Comparison of ENCODE assay signal across 27 cellular contexts in the genomic region with DNA sequence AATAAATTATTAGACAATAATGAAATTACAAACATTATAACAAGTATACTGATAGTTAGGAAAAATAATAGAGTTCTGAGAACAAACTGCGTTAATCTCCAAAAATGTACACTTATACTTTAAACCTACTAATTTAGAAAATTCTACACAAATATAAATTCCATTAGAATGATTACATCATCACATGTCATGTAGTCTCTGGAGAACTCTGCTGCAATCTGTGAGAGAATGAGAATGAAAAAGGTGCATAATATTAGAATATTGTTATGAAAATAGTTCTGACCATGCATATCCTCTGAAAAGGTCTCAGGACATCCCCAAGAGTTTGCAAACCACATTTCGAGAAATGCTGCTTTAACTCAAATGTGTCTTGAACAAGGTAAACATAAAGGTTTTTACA. TPM values are rescaled to one million over a fixed set of nuclear protein-coding genes. Genes with fewer than 3 reads are reported as not detected.
"Had no signal": no experiment of that assay in that cellular context is flagged by ENCODE, and none has a peak within 500 bp of the region (broad histone marks: within the 10 kb centered on the region; RNA-seq: fewer than 3 reads in every experiment).

No MANE protein-coding gene starts in this region.

- H3K4me3 ChIP-seq: ascending aorta, body of pancreas, SJSA1 had no signal

- H3K9me3 ChIP-seq: ascending aorta, body of pancreas, SJSA1 had no signal

- H3K27me3 ChIP-seq: ascending aorta, body of pancreas, SJSA1 had no signal

- DNase-seq: activated CD4-positive, alpha-beta memory T cell treated with anti-CD3 and anti-CD28 coated beads for 36 hours; activated CD4-positive, alpha-beta T cell treated with anti-CD3 and anti-CD28 coated beads for 48 hours; activated CD4-positive, CD25-positive, alpha-beta regulatory T cell treated with anti-CD3 and anti-CD28 coated beads, Interleukin-2, amount 50 U/mL, for 72 hours; activated CD8-positive, alpha-beta memory T cell treated with anti-CD3 and anti-CD28 coated beads for 24 hours; activated effector memory CD4-positive, alpha-beta T cell treated with anti-CD3 and anti-CD28 coated beads, Interleukin-2, amount 50 U/mL, for 16 hours; activated naive CD4-positive, alpha-beta T cell treated with Interleukin-2 at 50 U/mL for 16 hours; activated naive CD8-positive, alpha-beta T cell treated with anti-CD3 and anti-CD28 coated beads, Interleukin-2, amount 50 U/mL, for 24 hours; activated T-cell treated with anti-CD3 and anti-CD28 coated beads, Interleukin-2, amount 50 U/mL, for 4 hours; amniotic stem cell; body of pancreas; cerebellar nuclear complex; MM.1S; NCI-H1105; NCI-H1436; NCI-H1694 treated with DMSO at 0.1 percent for 48 hours; NCI-H2029 treated with DMSO at 0.1 percent for 48 hours; NCI-H345; NCI-H524; PC-3; SHP77 had no signal

- H3K36me3 ChIP-seq: ascending aorta, SJSA1 had no signal

- H3K36me3 Mint-ChIP-seq: activated CD4-positive, alpha-beta memory T cell treated with anti-CD3 and anti-CD28 coated beads for 36 hours; activated naive CD4-positive, alpha-beta T cell treated with anti-CD3 and anti-CD28 coated beads, Interleukin-2, amount 50 U/mL, for 72 hours; WTC11 had no signal

- H3K9me3 Mint-ChIP-seq: activated CD4-positive, alpha-beta memory T cell treated with anti-CD3 and anti-CD28 coated beads for 36 hours; activated naive CD8-positive, alpha-beta T cell treated with anti-CD3 and anti-CD28 coated beads, Interleukin-2, amount 50 U/mL, for 24 hours; activated T-cell treated with anti-CD3 and anti-CD28 coated beads, Interleukin-2, amount 50 U/mL, for 4 hours; T-helper 1 cell treated with Interleukin-12 subunit alpha and Interleukin-12 subunit beta and Interleukin-4 antibody, amounts not matched to agents 30 μg/mL and 1 μg/mL, for 36 hours; WTC11 had no signal

- H3K4me3 Mint-ChIP-seq: activated CD4-positive, alpha-beta memory T cell treated with anti-CD3 and anti-CD28 coated beads for 36 hours; activated naive CD8-positive, alpha-beta T cell treated with anti-CD3 and anti-CD28 coated beads, Interleukin-2, amount 50 U/mL, for 24 hours; activated T-cell treated with anti-CD3 and anti-CD28 coated beads, Interleukin-2, amount 50 U/mL, for 4 hours; T-helper 1 cell treated with Interleukin-12 subunit alpha and Interleukin-12 subunit beta and Interleukin-4 antibody, amounts not matched to agents 30 μg/mL and 1 μg/mL, for 36 hours; WTC11 had no signal

- H3K4me1 ChIP-seq: SJSA1 had no signal

- H3K27ac Mint-ChIP-seq: activated CD4-positive, alpha-beta memory T cell treated with anti-CD3 and anti-CD28 coated beads for 36 hours; activated naive CD4-positive, alpha-beta T cell treated with anti-CD3 and anti-CD28 coated beads, Interleukin-2, amount 50 U/mL, for 72 hours; activated naive CD8-positive, alpha-beta T cell treated with anti-CD3 and anti-CD28 coated beads, Interleukin-2, amount 50 U/mL, for 24 hours; T-helper 1 cell treated with Interleukin-12 subunit alpha and Interleukin-12 subunit beta and Interleukin-4 antibody, amounts not matched to agents 30 μg/mL and 1 μg/mL, for 36 hours; WTC11 had no signal

- H3K27ac ChIP-seq: ascending aorta, SJSA1 had no signal

- FAIRE-seq: bronchial epithelial cell, RCC 7860 had no signal

RNA-seq across cellular contexts. Expression of a gene that starts 11.4 kb away (rescaled TPM):
- total RNA-seq: activated CD4-positive, alpha-beta memory T cell treated with anti-CD3 and anti-CD28 coated beads for 36 hours; activated naive CD4-positive, alpha-beta T cell treated with anti-CD3 and anti-CD28 coated beads, Interleukin-2, amount 50 U/mL, for 72 hours; SJSA1 had no signal
